ENCODE assay signal across 30 cellular contexts in genomic region chr4:1571165-1571908, GRCh38.
DNase-seq lines count a peak whose midpoint lies in the region; ATAC-seq and TF ChIP-seq lines count a peak whose summit lies in the region.
"Had no signal": no experiment of that assay in that cellular context is flagged by ENCODE, and none has a peak within 500 bp of the region (broad histone marks: within the 10 kb centered on the region; RNA-seq: fewer than 3 reads in every experiment).

No MANE protein-coding gene starts in this region.

- no peak for TF ChIP-seq EP300 in neural cell (conservative IDR thresholded peaks at IDR 0.05; ENCODE audit: poor library complexity, severe bottlenecking)

- H3K9me3 Mint-ChIP-seq in activated naive CD8-positive, alpha-beta T cell treated with anti-CD3 and anti-CD28 coated beads for 36 hours: no peaks in the 10 kb centered on the region
- H3K9me3 Mint-ChIP-seq: activated naive CD4-positive, alpha-beta T cell treated with anti-CD3 and anti-CD28 coated beads, Interleukin-2, amount 10 ng/mL, durations not matched to agents 7 days and 5 days; activated T-helper 17 cell treated with anti-CD3 and anti-CD28 coated beads, Interleukin-2, amount 50 U/mL, for 72 hours; neural crest cell had no signal

- H3K4me3 Mint-ChIP-seq in activated naive CD8-positive, alpha-beta T cell treated with anti-CD3 and anti-CD28 coated beads for 36 hours: no peak overlapping the region
- H3K4me3 Mint-ChIP-seq: activated naive CD4-positive, alpha-beta T cell treated with anti-CD3 and anti-CD28 coated beads, Interleukin-2, amount 10 ng/mL, durations not matched to agents 7 days and 5 days; activated T-helper 17 cell treated with anti-CD3 and anti-CD28 coated beads, Interleukin-2, amount 50 U/mL, for 72 hours; neural crest cell had no signal

- no peaks in the 10 kb centered on the region for H4K20me1 ChIP-seq in neural cell (ENCODE audit: insufficient read depth)

- CTCF ChIA-PET in RWPE1 (lab: Yijun Ruan, JAX): no interaction called here

- H3K4me2 ChIP-seq in neural cell (ENCODE audit: low read length): no peak overlapping the region

- H3K36me3 Mint-ChIP-seq in activated naive CD8-positive, alpha-beta T cell treated with anti-CD3 and anti-CD28 coated beads for 36 hours: no peaks in the 10 kb centered on the region
- H3K36me3 Mint-ChIP-seq: activated naive CD4-positive, alpha-beta T cell treated with anti-CD3 and anti-CD28 coated beads, Interleukin-2, amount 10 ng/mL, durations not matched to agents 7 days and 5 days; CD4-positive, CD25-positive, alpha-beta regulatory T cell had no signal

- H3K27ac Mint-ChIP-seq in activated naive CD8-positive, alpha-beta T cell treated with anti-CD3 and anti-CD28 coated beads for 36 hours: no peak overlapping the region
- H3K27ac Mint-ChIP-seq: activated naive CD4-positive, alpha-beta T cell treated with anti-CD3 and anti-CD28 coated beads, Interleukin-2, amount 10 ng/mL, durations not matched to agents 7 days and 5 days; activated T-helper 17 cell treated with anti-CD3 and anti-CD28 coated beads, Interleukin-2, amount 50 U/mL, for 72 hours; CD4-positive, CD25-positive, alpha-beta regulatory T cell had no signal

- H3K9me3 ChIP-seq in neural cell (ENCODE audit: low read length): no peaks in the 10 kb centered on the region
- H3K9me3 ChIP-seq: thyroid gland had no signal

- H3K4me1 Mint-ChIP-seq in activated naive CD8-positive, alpha-beta T cell treated with anti-CD3 and anti-CD28 coated beads for 36 hours: no peaks in the 10 kb centered on the region
- H3K4me1 Mint-ChIP-seq: activated naive CD4-positive, alpha-beta T cell treated with anti-CD3 and anti-CD28 coated beads, Interleukin-2, amount 10 ng/mL, durations not matched to agents 7 days and 5 days had no signal

- POLR2A ChIA-PET in RWPE1 (lab: Yijun Ruan, JAX; ENCODE audit: low non-redundant PET): no interaction called here

- H3K27me3 ChIP-seq in H7 (ENCODE audit: control insufficient read depth, insufficient read depth, low read length) (no peaks in the 10 kb centered on the region), neural cell (ENCODE audit: insufficient read depth, low read depth, low read length) (no peaks in the 10 kb centered on the region)
- H3K27me3 ChIP-seq: thyroid gland had no signal

- peak overlapping the region; percentile 48 for H3K9ac ChIP-seq in neural cell (ENCODE audit: low read length)

- no peak for TF ChIP-seq CTCF in RWPE1 (conservative IDR thresholded peaks at IDR 0.05; ENCODE audit: low read depth)
- TF ChIP-seq CTCF in neural cell (IDR thresholded peaks at IDR 0.05; ENCODE audit: poor library complexity, severe bottlenecking): no peak

- H3K27me3 Mint-ChIP-seq in activated naive CD8-positive, alpha-beta T cell treated with anti-CD3 and anti-CD28 coated beads for 36 hours: no peaks in the 10 kb centered on the region
- H3K27me3 Mint-ChIP-seq: activated T-helper 17 cell treated with anti-CD3 and anti-CD28 coated beads, Interleukin-2, amount 50 U/mL, for 72 hours had no signal

- H3K9me2 ChIP-seq in neural cell (ENCODE audit: insufficient read depth, low read length): no peaks in the 10 kb centered on the region

- DNase-seq in H7 (peak; percentile 70), RWPE1 (ENCODE audit: low spot score) (no peak), left cardiac atrium (peak; percentile 14), retina (no peak), NCI-H2029 treated with DMSO at 0.1 percent for 48 hours (lab: John Stamatoyannopoulos, UW) (no peak), SHP77 (lab: John Stamatoyannopoulos, UW) (no peak)
- no peak for DNase-seq in activated naive CD8-positive, alpha-beta T cell treated with anti-CD3 and anti-CD28 coated beads for 36 hours
- DNase-seq: activated CD4-positive, alpha-beta T cell treated with anti-CD3 and anti-CD28 coated beads for 48 hours; activated naive CD4-positive, alpha-beta T cell treated with anti-CD3 and anti-CD28 coated beads, Interleukin-2, amount 10 ng/mL, durations not matched to agents 7 days and 5 days; AML-193; amygdala; CD4-positive, CD25-positive, alpha-beta regulatory T cell; DND-41; effector memory CD4-positive, alpha-beta T cell; Kasumi-1; NCI-H1417 treated with DMSO at 0.1 percent for 48 hours; NCI-H2081 treated with DMSO at 0.1 percent for 48 hours; NCI-H2227 treated with DMSO at 0.1 percent for 48 hours; NCI-H526; NK-92 treated with Interleukin-12 subunit alpha and Interleukin-12 subunit beta, amount 100 ng/mL, for 24 hours; PC-3; stimulated activated CD4-positive, alpha-beta T cell treated with anti-CD3 and anti-CD28 coated beads, Interleukin-4, amount 100 ng/mL, for 1 hour; T1000; thyroid gland had no signal

- H3K79me2 ChIP-seq in neural cell (replicated peaks; ENCODE audit: insufficient read depth, low read length): no peaks in the 10 kb centered on the region

- H3K27ac ChIP-seq in RWPE1 (peak overlapping the region; percentile 6; the same call in 1 of the 2 replicates), neural cell (ENCODE audit: low read length) (peak overlapping the region; percentile 54)
- H3K27ac ChIP-seq: coronary artery, thyroid gland, VCaP had no signal

- ATAC-seq in left cardiac atrium: no peak
- ATAC-seq: activated T-helper 17 cell treated with anti-CD3 and anti-CD28 coated beads, Interleukin-2, amount 50 U/mL, for 72 hours; PC-3; sciatic nerve had no signal

- H3K36me3 ChIP-seq in H7 (replicated peaks; ENCODE audit: control insufficient read depth, insufficient read depth, low read length) (no peaks in the 10 kb centered on the region), neural cell (ENCODE audit: insufficient read depth, low read length) (no peaks in the 10 kb centered on the region)
- H3K36me3 ChIP-seq: thyroid gland had no signal

- no peaks in the 10 kb centered on the region for H3F3A ChIP-seq in neural cell (ENCODE audit: insufficient read depth, low read length, poor library complexity, severe bottlenecking)

- intact Hi-C loops in left cardiac atrium (cut with DNase I): no loop called here

- no peak overlapping the region for H2AFZ ChIP-seq in neural cell (ENCODE audit: low read depth, low read length)

- H3K4me3 ChIP-seq in H7 (ENCODE audit: insufficient read depth, low read depth, low read length): no peak overlapping the region
- H3K4me3 ChIP-seq in neural cell (ENCODE audit: low read length): no peak overlapping the region
- H3K4me3 ChIP-seq: coronary artery, thyroid gland had no signal

- TF ChIP-seq RAD21 in neural cell (conservative IDR thresholded peaks at IDR 0.05): no peak

TF ChIP-seq in neural cell, 6 proteins besides CTCF, POLR2A, EP300 and RAD21:
- TF ChIP-seq SMC3 (conservative IDR thresholded peaks at IDR 0.05; ENCODE audit: poor library complexity) (no peak), TAF1 (IDR thresholded peaks at IDR 0.05; ENCODE audit: low read depth) (no peak), POLR2AphosphoS5 (IDR thresholded peaks at IDR 0.05) (no peak), EZH2 (IDR thresholded peaks at IDR 0.05; ENCODE audit: borderline replicate concordance, insufficient read depth, low read length, poor library complexity, severe bottlenecking) (no peak), MXI1 (conservative IDR thresholded peaks at IDR 0.05; ENCODE audit: poor library complexity, severe bottlenecking) (no peak), REST (IDR thresholded peaks at IDR 0.05; ENCODE audit: borderline replicate concordance) (no peak)

Comparison
In these comparisons a context has a peak if more than half of its experiments do, and no peak if none do; other contexts are left out.
1. DNase-seq: peak in H7 (single experiment) and left cardiac atrium (single experiment); none in RWPE1 (single experiment), activated naive CD8-positive, alpha-beta T cell treated with anti-CD3 and anti-CD28 coated beads for 36 hours (single experiment), retina (single experiment), NCI-H2029 treated with DMSO at 0.1 percent for 48 hours (single experiment) and SHP77 (0 of 2).